5 cellular contexts compared by ENCODE assay signal in genomic region chr7:11667071-11667809, GRCh38.
"Had no signal": no experiment of that assay in that cellular context is flagged by ENCODE, and none has a peak within 500 bp of the region (broad histone marks: within the 10 kb centered on the region; RNA-seq: fewer than 3 reads in every experiment).

No MANE protein-coding gene starts in this region.

- H3K4me3 ChIP-seq: GM23338 had no signal

- H3K27ac ChIP-seq: HL-60 had no signal

- DNase-seq: H9, HCEC 1CT had no signal

- ATAC-seq: GM23338, HepG2 had no signal
